ENCODE assay signal across 8 cellular contexts in the genomic region with DNA sequence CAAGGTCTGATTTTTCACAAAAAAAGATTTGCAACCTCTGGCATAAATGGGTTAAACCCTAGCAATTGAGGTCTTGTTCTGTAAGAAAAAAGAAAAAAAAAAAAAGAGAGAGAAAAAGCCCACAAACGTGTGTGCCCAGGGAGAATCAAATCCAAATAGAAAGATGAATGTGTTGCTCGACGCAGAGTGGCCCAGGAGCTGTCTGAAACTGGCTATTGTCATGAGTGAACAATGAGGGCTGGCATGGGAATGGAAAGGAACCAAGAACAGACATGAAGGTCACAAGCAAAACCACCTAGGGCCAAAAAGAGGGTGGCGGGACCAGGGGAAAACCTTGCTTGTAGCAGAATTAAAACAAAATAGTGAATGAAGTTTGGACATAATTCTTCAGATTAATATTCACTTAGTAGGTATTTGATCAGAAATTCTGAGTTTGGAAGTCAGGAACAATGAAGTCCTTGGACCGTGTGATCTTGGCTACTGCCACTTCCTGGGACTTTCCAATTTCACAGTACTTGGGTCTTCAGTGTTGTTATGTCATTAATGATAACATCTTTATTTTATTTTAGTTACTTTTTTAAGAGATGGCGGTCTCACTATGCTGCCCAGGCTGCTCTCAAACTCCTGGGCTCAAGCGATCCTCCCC. TPM values are rescaled to one million over a fixed set of nuclear protein-coding genes. Genes with fewer than 3 reads are reported as not detected.
DNase-seq lines count a peak whose midpoint lies in the region; ATAC-seq and TF ChIP-seq lines count a peak whose summit lies in the region.

No MANE protein-coding gene starts in this region.

- H3K36me3 ChIP-seq in GM23248 (ENCODE audit: low read depth) (peaks cover 64% of the 10 kb centered on the region), SJSA1 (peaks cover 81% of the 10 kb centered on the region), esophagus squamous epithelium (peaks cover 24 to 59% (median 30%) of the 10 kb centered on the region in 3 donors), skeletal muscle satellite cell (ENCODE audit: insufficient read depth, low read length) (peaks cover 68% of the 10 kb centered on the region)

- H3K4me3 ChIP-seq in GM23248 (peak overlapping the region; percentile 85), SJSA1 (no peak overlapping the region), esophagus squamous epithelium (peak overlapping the region in 3 of 4 donors; percentile 1 to 88 (median 76)), skeletal muscle satellite cell (ENCODE audit: low read length) (peak overlapping the region; percentile 85)

- H3K4me2 ChIP-seq in GM23248 (ENCODE audit: unreplicated experiment) (peak overlapping the region; percentile 81), skeletal muscle satellite cell (ENCODE audit: low read length) (peak overlapping the region; percentile 93)

- no peaks in the 10 kb centered on the region for H3K9me2 ChIP-seq in GM23248 (ENCODE audit: insufficient read depth)

- H3K9ac ChIP-seq in GM23248 = peak overlapping the region; percentile 98
- H3K9ac ChIP-seq in skeletal muscle satellite cell (ENCODE audit: low read depth, low read length) = peak overlapping the region; percentile 97

- ATAC-seq in GM21447 (IDR thresholded peaks at IDR 0.05; ENCODE audit: unreplicated experiment) (no peak), GM19452 (IDR thresholded peaks at IDR 0.05; ENCODE audit: unreplicated experiment) (no peak)

- H3K9me3 ChIP-seq in GM23248 (ENCODE audit: low read depth) (no peaks in the 10 kb centered on the region), SJSA1 (replicated peaks) (no peaks in the 10 kb centered on the region), esophagus squamous epithelium (no peaks in the 10 kb centered on the region), skeletal muscle satellite cell (replicated peaks; ENCODE audit: low read length) (no peaks in the 10 kb centered on the region)

- H3K4me1 ChIP-seq in GM23248 (ENCODE audit: insufficient read depth) (peaks cover 68% of the 10 kb centered on the region), SJSA1 (replicated peaks) (peaks cover 75% of the 10 kb centered on the region), esophagus squamous epithelium (peaks cover 41 to 88% (median 72%) of the 10 kb centered on the region in 3 donors), skeletal muscle satellite cell (ENCODE audit: control insufficient read depth, insufficient read depth, low read length) (peaks cover 71% of the 10 kb centered on the region)

- no peak for TF ChIP-seq CTCF in esophagus squamous epithelium (IDR thresholded peaks at IDR 0.05)

- 50 to 53% methylated on average over 7 of the region's 7 CpGs for WGBS in GM23248 (ENCODE audit: low coverage in 1 of 2, low lambda C conversion rate in 2 of 2, missing lambda C conversion rate in 2 of 2), 2 experiments
- WGBS in esophagus squamous epithelium, 2 donors = 12 to 21% methylated on average over 7 of the region's 7 CpGs

- intact Hi-C loops in esophagus squamous epithelium (cut with DNase I) = no loop called here

- in situ Hi-C loops in GM23248 (cut with MboI) = no loop called here

- no peak for DNase-seq in GM23248
- peak in 1 of 2 experiments; percentile 45 for DNase-seq in SJSA1 (ENCODE audit: low read depth in 1 of 2, low spot score in 2 of 2)
- no peak for DNase-seq in esophagus squamous epithelium (lab: John Stamatoyannopoulos, UW)
- no peak for DNase-seq in NCI-H510A (lab: John Stamatoyannopoulos, UW)
- no peak for DNase-seq in NCI-H2171 (lab: John Stamatoyannopoulos, UW)

- H3F3A ChIP-seq in GM23248 (ENCODE audit: insufficient read depth) = peaks cover 78% of the 10 kb centered on the region

- no peaks in the 10 kb centered on the region for H3K27me3 ChIP-seq in GM23248 (replicated peaks; ENCODE audit: insufficient read depth)
- no peaks in the 10 kb centered on the region for H3K27me3 ChIP-seq in SJSA1 (replicated peaks)
- H3K27me3 ChIP-seq in esophagus squamous epithelium = no peaks in the 10 kb centered on the region
- H3K27me3 ChIP-seq in skeletal muscle satellite cell (ENCODE audit: control insufficient read depth, insufficient read depth, low read length) = no peaks in the 10 kb centered on the region

- H2AFZ ChIP-seq in GM23248 = no peak overlapping the region

- peak overlapping the region; percentile 94 for H3K27ac ChIP-seq in GM23248
- peak overlapping the region; percentile 13; the same call in 1 of the 2 replicates for H3K27ac ChIP-seq in SJSA1
- H3K27ac ChIP-seq in esophagus squamous epithelium = peak overlapping the region; percentile 75 to 100 (median 96)

- peaks cover 76% of the 10 kb centered on the region for H3K79me2 ChIP-seq in GM23248 (ENCODE audit: insufficient read depth)

- no peak for TF ChIP-seq POLR2A in esophagus squamous epithelium (IDR thresholded peaks at IDR 0.05)

- peaks cover 46% of the 10 kb centered on the region for H4K20me1 ChIP-seq in GM23248 (ENCODE audit: insufficient read depth)

RNA-seq across cellular contexts. Expression of a gene that starts 3.1 kb away (rescaled TPM):
- 1,781 and 2,185 TPM in 2 replicates for total RNA-seq in GM23248 (2014; rRNA removed; shearing (Covaris generic))
- 2,304 and 2,417 TPM in 2 replicates for polyA plus RNA-seq in GM23248 (2016; fragmentation: Nextera tagmentation; extraction: Ambion mirVana)
- 2,197 and 2,590 TPM in 2 replicates for total RNA-seq in SJSA1 (2014; rRNA removed; shearing (Covaris generic))
- 1,000 to 10,000 TPM in 3 of 4 donors, 100 to 1,000 TPM in 1; 954 to 1,668 (median 1,315) TPM for total RNA-seq in esophagus squamous epithelium
- total RNA-seq in skeletal muscle satellite cell (2012; rRNA removed) = 2,772 and 3,140 TPM in 2 replicates

RNA-seq across cellular contexts. Expression of a gene that starts 57.9 kb away (rescaled TPM):
- total RNA-seq in GM23248 (2014; rRNA removed; shearing (Covaris generic)) = 9.5 and 26.0 TPM in 2 replicates
- polyA plus RNA-seq in GM23248 (2016; fragmentation: Nextera tagmentation; extraction: Ambion mirVana) = 20.3 and 26.2 TPM in 2 replicates
- 15.7 and 25.4 TPM in 2 replicates for total RNA-seq in SJSA1 (2014; rRNA removed; shearing (Covaris generic))
- total RNA-seq in esophagus squamous epithelium = 10 to 100 TPM; 27.5 to 56.6 (median 32.1) TPM
- total RNA-seq in skeletal muscle satellite cell (2012; rRNA removed) = 14.9 and 24.1 TPM in 2 replicates

Comparison
In these comparisons a context has a peak if more than half of its experiments do, and no peak if none do; other contexts are left out.
1. H3K27ac ChIP-seq: peak in every context shown above with its lines; median percentile 96 in esophagus squamous epithelium; 94 in GM23248; 13 in SJSA1.